In the genomic region with DNA sequence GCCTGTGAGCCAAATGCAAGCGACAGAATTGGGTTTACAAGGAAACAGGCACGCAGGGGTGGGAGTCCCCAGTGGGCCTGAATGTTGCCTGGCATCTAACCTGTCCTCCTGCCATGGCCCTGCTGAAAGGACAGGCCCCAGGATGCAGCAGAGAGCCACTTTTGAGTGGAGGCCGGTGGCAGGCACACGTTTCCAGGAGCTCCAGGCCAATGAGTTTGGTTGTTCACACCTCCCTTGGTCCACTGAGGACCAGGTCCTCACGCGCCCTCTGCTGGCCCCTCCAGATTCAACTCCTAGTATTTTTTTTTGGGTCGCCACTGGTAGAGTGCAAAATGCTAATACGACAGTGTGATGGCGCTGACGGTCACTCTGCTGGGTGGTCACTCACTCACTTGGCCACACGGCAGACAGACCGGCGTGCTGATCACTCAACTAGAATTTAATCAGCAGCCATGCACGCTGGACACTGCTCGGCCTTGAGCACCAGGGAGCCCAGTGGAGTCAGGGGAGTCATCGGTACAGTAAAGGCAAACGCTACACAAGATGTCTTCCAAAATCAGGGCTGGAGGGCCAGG, we compare ENCODE assay signal across 8 cellular contexts.
A peak's percentile ranks its signal among the peaks of the same experiment; 100 is the strongest.
DNase-seq lines count a peak whose midpoint lies in the region; ATAC-seq and TF ChIP-seq lines count a peak whose summit lies in the region.

No MANE protein-coding gene starts in this region.

- H3K4me3 ChIP-seq in Panc1 (ENCODE audit: low read depth in 2 of 2, low read length in 2 of 2) (no peak overlapping the region), foreskin fibroblast (ENCODE audit: low read depth in 1 of 2, low read length in 2 of 2) (no peak overlapping the region)

- no peak overlapping the region for H3K27ac ChIP-seq in Panc1 (ENCODE audit: low read length)

- intact Hi-C loops in Panc1 (cut with micrococcal nuclease; ENCODE audit: unreplicated experiment) (loop anchor here (1.0 to 10.0 kb wide), 2 partner anchors 252 to 639 kb away; no protein-coding TSS in a partner anchor), posterior vena cava (cut with DNase I) (no loop called here)

- TF ChIP-seq CTCF in Panc1 (IDR thresholded peaks at IDR 0.05) (peak; percentile 91), foreskin fibroblast (IDR thresholded peaks at IDR 0.05; ENCODE audit: low read depth, low read length) (peak; percentile 71)

- POLR2A ChIA-PET in Panc1 (lab: Charles Lee), result no interaction called here

- in situ Hi-C loops in Panc1 (cut with HindIII; ENCODE audit: low pct_unique_long_range_greater_than_20kb, low sequenced_read_pairs), result no loop called here

- H3K36me3 ChIP-seq in Panc1 (ENCODE audit: control insufficient read depth, insufficient read depth, low read length), result no peaks in the 10 kb centered on the region

- no peaks in the 10 kb centered on the region for H3K9me3 ChIP-seq in Panc1 (ENCODE audit: control insufficient read depth, insufficient read depth, low read depth, low read length)

- H3K4me1 ChIP-seq in Panc1 (ENCODE audit: control insufficient read depth, insufficient read depth, low read length), result no peaks in the 10 kb centered on the region

- no TSS peak for BruUV-seq in Panc1 (replicated peaks; lab: Mats Ljungman, UMichigan)

- DNase-seq in Daoy (ENCODE audit: low read depth), result peak; percentile 79
- DNase-seq in Panc1 (ENCODE audit: low read depth, low spot score), result no peak
- DNase-seq in activated T-cell treated with anti-CD3 and anti-CD28 coated beads, Interleukin-2, amount 50 U/mL, for 48 hours, result peak; percentile 83 to 85
- DNase-seq in foreskin fibroblast, result peak; percentile 35 to 76
- DNase-seq in posterior vena cava (ENCODE audit: low spot score), result peak; percentile 85

- CTCF ChIA-PET in Panc1 (lab: Charles Lee), result no interaction called here

- no peaks in the 10 kb centered on the region for H3K27me3 ChIP-seq in Panc1 (ENCODE audit: control insufficient read depth, insufficient read depth, low read length)

- peak; percentile 61 for ATAC-seq in HG03439 (IDR thresholded peaks at IDR 0.05; ENCODE audit: unreplicated experiment)
- ATAC-seq in Panc1, result peak; percentile 85
- ATAC-seq in HG02759 (IDR thresholded peaks at IDR 0.05; ENCODE audit: unreplicated experiment), result no peak
- ATAC-seq in HG03196 (IDR thresholded peaks at IDR 0.05; ENCODE audit: unreplicated experiment), result no peak

Comparison
In these comparisons a context has a peak if more than half of its experiments do, and no peak if none do; other contexts are left out.
1. ATAC-seq: peak in HG03439 (single experiment) and Panc1 (single experiment); none in HG02759 (single experiment) and HG03196 (single experiment).